Comparison of ENCODE assay signal across 13 cellular contexts in the genomic region with DNA sequence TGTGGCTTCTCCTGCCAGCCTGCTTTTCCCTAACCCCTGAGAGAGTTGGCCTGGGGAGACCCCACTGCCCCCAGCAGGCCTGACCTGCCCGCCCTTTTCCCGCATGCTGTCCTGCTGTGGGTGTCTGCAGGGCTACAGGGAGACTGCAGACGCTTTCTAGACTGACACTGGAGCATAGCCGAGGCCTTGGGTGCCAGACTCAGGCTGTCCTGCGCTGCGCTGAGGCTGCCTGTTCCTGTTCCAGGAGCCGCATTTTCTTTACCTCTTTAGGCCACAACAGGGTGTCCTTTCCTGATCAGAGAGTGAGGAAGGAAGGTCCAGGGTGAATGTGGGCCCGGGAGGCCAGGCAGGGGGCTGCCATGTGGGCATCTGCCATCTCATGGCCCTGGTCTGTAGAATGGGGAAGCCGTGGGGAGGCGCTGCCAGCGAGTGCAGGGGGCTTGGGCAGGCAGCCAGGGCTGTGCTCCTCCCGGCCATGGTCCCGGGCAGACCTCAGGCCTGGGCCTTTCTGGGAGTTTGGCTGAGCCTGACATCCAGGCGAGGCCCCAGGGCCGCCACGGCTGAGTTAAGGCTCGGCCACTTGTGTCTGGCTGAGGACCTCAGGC. TPM values are rescaled to one million over a fixed set of nuclear protein-coding genes. Genes with fewer than 3 reads are reported as not detected.
DNase-seq lines count a peak whose midpoint lies in the region; ATAC-seq, FAIRE-seq and TF ChIP-seq lines count a peak whose summit lies in the region.
"Had no signal": no experiment of that assay in that cellular context is flagged by ENCODE, and none has a peak within 500 bp of the region (broad histone marks: within the 10 kb centered on the region; RNA-seq: fewer than 3 reads in every experiment).

No MANE protein-coding gene starts in this region.

- FAIRE-seq in urothelium cell line (lab: Jason Lieb, UNC) = no peak
- FAIRE-seq: astrocyte, endometrium had no signal

- 50% methylated on average over 2 of the region's 17 CpGs for WGBS in right lobe of liver (ENCODE audit: insufficient coverage, low coverage, low lambda C conversion rate, missing lambda C conversion rate)
- WGBS in spleen, 5 donors = 27 to 49% (median 36%) methylated on average over 12 to 17 of the region's 17 CpGs

- DNase-seq in HT-29 (ENCODE audit: low spot score) = peak; percentile 43
- DNase-seq in caudate nucleus (lab: John Stamatoyannopoulos, UW) = no peak
- peak in 2 of 3 donors; percentile 31 to 57 for DNase-seq in right lobe of liver
- DNase-seq in spleen = peak; percentile 86
- DNase-seq in NCI-H1930 (lab: John Stamatoyannopoulos, UW) = no peak
- DNase-seq in dermis blood vessel endothelial cell = no peak
- DNase-seq in urothelium cell line (ENCODE audit: low spot score) = no peak
- DNase-seq: activated T-cell treated with anti-CD3 and anti-CD28 coated beads, Interleukin-2, amount 50 U/mL, for 72 hours; NCI-H446 treated with DMSO at 0.1 percent for 48 hours; stimulated activated CD4-positive, alpha-beta T cell treated with anti-CD3 and anti-CD28 coated beads, Interleukin-15, amount 100 ng/mL, for 24 hours had no signal

- TF ChIP-seq POLR2A in right lobe of liver (IDR thresholded peaks at IDR 0.05) (no peak), spleen (IDR thresholded peaks at IDR 0.05) (no peak)

- intact Hi-C loops in right lobe of liver (cut with DNase I) (no loop called here), spleen (cut with DNase I; ENCODE audit: low total_unique reads) (no loop called here)

- H3K4me3 ChIP-seq in right lobe of liver (no peak overlapping the region), spleen (peak overlapping the region in 1 of 8 donors; percentile 20)

- no peaks in the 10 kb centered on the region for H3K27me3 ChIP-seq in right lobe of liver
- H3K27me3 ChIP-seq in spleen (replicated peaks in 1 of 7) = peaks cover 0 to 6% (median 0%) of the 10 kb centered on the region in 7 donors

- peak overlapping the region; percentile 46 for H3K27ac ChIP-seq in caudate nucleus (ENCODE audit: low read depth, low read length)
- peak overlapping the region in 1 of 3 donors; percentile 13 for H3K27ac ChIP-seq in right lobe of liver
- H3K27ac ChIP-seq in spleen = peak overlapping the region; percentile 72 to 99 (median 94)

- no peak for ATAC-seq in right lobe of liver
- no peak for ATAC-seq in HG03354 (IDR thresholded peaks at IDR 0.05; ENCODE audit: poor library complexity, severe bottlenecking, unreplicated experiment)
- ATAC-seq: activated T-cell treated with anti-CD3 and anti-CD28 coated beads, Interleukin-2, amount 50 U/mL, for 72 hours had no signal

- H3K4me1 ChIP-seq in right lobe of liver (peaks cover 0 to 10% (median 3%) of the 10 kb centered on the region in 4 donors), spleen (peaks cover 39 to 90% (median 76%) of the 10 kb centered on the region in 6 donors)

- TF ChIP-seq CTCF in right lobe of liver (IDR thresholded peaks at IDR 0.05) (no peak), spleen (IDR thresholded peaks at IDR 0.05 in 8 of 11, conservative IDR thresholded peaks at IDR 0.05 in 3 of 11) (peak in 1 of 11 experiments; percentile 2)

- H3K36me3 ChIP-seq in right lobe of liver (peaks cover 0 to 3% (median 2%) of the 10 kb centered on the region in 4 donors), spleen (peaks cover 0 to 43% (median 15%) of the 10 kb centered on the region in 6 donors)

- H3K9me3 ChIP-seq in right lobe of liver (no peaks in the 10 kb centered on the region), spleen (no peaks in the 10 kb centered on the region)

RNA-seq across cellular contexts. Expression of a gene that starts 3.6 kb away (rescaled TPM):
- total RNA-seq in HT-29 (2014; rRNA removed; shearing (Covaris generic)) = 73.4 and 79.9 TPM in 2 replicates
- total RNA-seq in right lobe of liver (10 to 100 TPM in 1 of 6 experiments, 1 to 10 TPM in 5; 3.0 to 12.2 (median 5.1) TPM), spleen (10 to 100 TPM; 24.8 to 41.7 (median 28.1) TPM), dermis blood vessel endothelial cell (15.1 and 16.3 TPM in 2 replicates)
- polyA plus RNA-seq in spleen = 10 to 100 TPM; 22.5 to 50.0 (median 27.8) TPM

Comparison
In these comparisons a context has a peak if more than half of its experiments do, and no peak if none do; other contexts are left out.
1. DNase-seq: peak in HT-29 (single experiment), right lobe of liver (2 of 3) and spleen (single experiment); none in caudate nucleus (0 of 61), NCI-H1930 (0 of 2), dermis blood vessel endothelial cell (single experiment) and urothelium cell line (single experiment).